Comparison of ENCODE assay signal across 13 cellular contexts in the genomic region with DNA sequence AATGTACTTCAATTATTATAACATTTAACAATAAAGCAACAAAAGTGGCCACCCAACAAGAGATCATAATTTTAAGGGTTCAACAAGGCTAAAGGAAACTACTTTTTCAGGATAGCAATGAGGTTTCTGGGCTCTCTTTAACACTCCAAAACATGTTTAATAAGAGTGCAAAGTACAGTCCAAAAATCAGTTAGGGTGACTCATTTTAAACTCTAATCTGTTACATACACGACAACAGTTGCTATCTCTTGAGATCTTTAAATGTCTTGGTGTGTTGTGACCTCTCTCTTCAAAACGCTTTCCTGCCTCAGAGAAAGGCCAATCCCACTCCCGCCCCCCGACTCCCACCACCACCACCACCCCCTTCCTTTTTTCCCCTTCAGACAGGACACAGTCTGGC. TPM values are rescaled to one million over a fixed set of nuclear protein-coding genes. Genes with fewer than 3 reads are reported as not detected.
DNase-seq lines count a peak whose midpoint lies in the region; ATAC-seq, FAIRE-seq and TF ChIP-seq lines count a peak whose summit lies in the region.
"Had no signal": no experiment of that assay in that cellular context is flagged by ENCODE, and none has a peak within 500 bp of the region (broad histone marks: within the 10 kb centered on the region; RNA-seq: fewer than 3 reads in every experiment).

No MANE protein-coding gene starts in this region.

- H2AFZ ChIP-seq in K562 (ENCODE audit: low read depth, low read length) = no peak overlapping the region
- H2AFZ ChIP-seq: GM23338 had no signal

- POLR2A ChIA-PET in K562 (lab: Yijun Ruan, JAX) = no interaction called here
- POLR2A ChIA-PET in activated CD8-positive, alpha-beta T cell treated with anti-CD3 and anti-CD28 coated beads, Interleukin-2, amount 10 ng/mL, durations not matched to agents 7 days and 5 days (lab: Charles Lee) = no interaction called here

- ATAC-seq in K562 (no peak), left lung (peak; percentile 35)
- no peak for ATAC-seq in activated CD8-positive, alpha-beta T cell treated with anti-CD3 and anti-CD28 coated beads, Interleukin-2, amount 10 ng/mL, durations not matched to agents 7 days and 5 days
- ATAC-seq: effector memory CD8-positive, alpha-beta T cell; GM23338 had no signal

- H3K27ac ChIP-seq in K562 (ENCODE audit: extremely low read depth, low read depth, low read length) (no peak overlapping the region), left lung (peak overlapping the region in 1 of 2 donors; percentile 40), subcutaneous abdominal adipose tissue (ENCODE audit: low read depth, low read length) (peak overlapping the region; percentile 6), vagina (no peak overlapping the region)

- peaks cover 11% of the 10 kb centered on the region for H3K27me3 Mint-ChIP-seq in activated CD8-positive, alpha-beta T cell treated with anti-CD3 and anti-CD28 coated beads, Interleukin-2, amount 10 ng/mL, durations not matched to agents 7 days and 5 days (ENCODE audit: low read depth)

- intact Hi-C loops in K562 (cut with micrococcal nuclease) = no loop called here
- intact Hi-C loops in left lung (cut with DNase I) = loop anchor here in 1 of 2 donors (10.0 kb wide), 1 partner anchor 198 kb away; no protein-coding TSS in a partner anchor
- intact Hi-C loops in vagina (cut with DNase I) = no loop called here

- H3K4me2 ChIP-seq in K562 (ENCODE audit: insufficient read depth, low read length) = no peak overlapping the region
- H3K4me2 ChIP-seq: GM23338 had no signal

- H3K4me3 ChIP-seq in K562 = no peak overlapping the region
- no peak overlapping the region for H3K4me3 ChIP-seq in left lung
- H3K4me3 ChIP-seq in subcutaneous abdominal adipose tissue (ENCODE audit: low read depth in 1 of 5, low read length in 5 of 5) = no peak overlapping the region
- no peak overlapping the region for H3K4me3 ChIP-seq in vagina
- H3K4me3 ChIP-seq: GM23338 had no signal

- no peak overlapping the region for H3K4me3 Mint-ChIP-seq in activated CD8-positive, alpha-beta T cell treated with anti-CD3 and anti-CD28 coated beads, Interleukin-2, amount 10 ng/mL, durations not matched to agents 7 days and 5 days
- H3K4me3 Mint-ChIP-seq: CD4-positive, alpha-beta T cell; effector memory CD8-positive, alpha-beta T cell; GM23338 had no signal

- H3K36me3 ChIP-seq in K562 (ENCODE audit: control insufficient read depth, insufficient read depth, low read length) = no peaks in the 10 kb centered on the region
- no peaks in the 10 kb centered on the region for H3K36me3 ChIP-seq in left lung
- peaks cover 6 to 14% (median 8%) of the 10 kb centered on the region in 5 donors for H3K36me3 ChIP-seq in subcutaneous abdominal adipose tissue (ENCODE audit: control insufficient read depth in 5 of 5, insufficient read depth in 5 of 5, low read length in 5 of 5)
- H3K36me3 ChIP-seq in vagina = no peaks in the 10 kb centered on the region

- BruUV-seq in K562 (replicated peaks; lab: Mats Ljungman, UMichigan) = no TSS peak

- no peak overlapping the region for H3K27ac Mint-ChIP-seq in activated CD8-positive, alpha-beta T cell treated with anti-CD3 and anti-CD28 coated beads, Interleukin-2, amount 10 ng/mL, durations not matched to agents 7 days and 5 days
- H3K27ac Mint-ChIP-seq: CD4-positive, alpha-beta T cell; effector memory CD8-positive, alpha-beta T cell; GM23338 had no signal

- no peaks in the 10 kb centered on the region for H3K79me2 ChIP-seq in K562 (ENCODE audit: control insufficient read depth, insufficient read depth, low read length)

- H4K20me1 ChIP-seq in K562 (replicated peaks; ENCODE audit: control insufficient read depth, insufficient read depth, low read length) = no peaks in the 10 kb centered on the region

- H3K27me3 ChIP-seq in K562 (ENCODE audit: control insufficient read depth in 2 of 2, insufficient read depth in 2 of 2, low read length in 2 of 2) = no peaks in the 10 kb centered on the region
- H3K27me3 ChIP-seq in left lung = no peaks in the 10 kb centered on the region
- H3K27me3 ChIP-seq in subcutaneous abdominal adipose tissue (ENCODE audit: control insufficient read depth in 5 of 5, insufficient read depth in 4 of 5, low read length in 5 of 5) = no peaks in the 10 kb centered on the region
- no peaks in the 10 kb centered on the region for H3K27me3 ChIP-seq in vagina

- CTCF ChIA-PET in K562 (lab: Yijun Ruan, JAX; ENCODE audit: low intra/inter-chr PET ratio) = no interaction called here
- CTCF ChIA-PET in activated CD8-positive, alpha-beta T cell treated with anti-CD3 and anti-CD28 coated beads, Interleukin-2, amount 10 ng/mL, durations not matched to agents 7 days and 5 days (lab: Charles Lee) = no interaction called here

- H3K36me3 Mint-ChIP-seq in activated CD8-positive, alpha-beta T cell treated with anti-CD3 and anti-CD28 coated beads, Interleukin-2, amount 10 ng/mL, durations not matched to agents 7 days and 5 days (ENCODE audit: low read depth) = no peaks in the 10 kb centered on the region

- 7% methylated on average over 3 of the region's 4 CpGs for WGBS in K562 (ENCODE audit: insufficient coverage, low coverage, missing lambda C conversion rate)

- TF ChIP-seq POLR2A in K562 (conservative IDR thresholded peaks at IDR 0.05) (no peak), vagina (IDR thresholded peaks at IDR 0.05) (no peak)

- no peaks in the 10 kb centered on the region for H3K9me3 Mint-ChIP-seq in activated CD8-positive, alpha-beta T cell treated with anti-CD3 and anti-CD28 coated beads, Interleukin-2, amount 10 ng/mL, durations not matched to agents 7 days and 5 days (ENCODE audit: insufficient read depth)
- H3K9me3 Mint-ChIP-seq: CD4-positive, alpha-beta T cell; effector memory CD8-positive, alpha-beta T cell; GM23338 had no signal

- no peak for TF ChIP-seq RAD21 in K562 (CRISPR knock-in tag; conservative IDR thresholded peaks at IDR 0.05 in 1 of 2, IDR thresholded peaks at IDR 0.05 in 1 of 2)

- DNase-seq in M059J (ENCODE audit: low read depth) (peak; percentile 32), K562 (ENCODE audit: extremely low read depth in 1 of 4, low spot score in 3 of 4) (no peak), left lung (peak in 1 of 2 donors; percentile 16), vagina (ENCODE audit: extremely low spot score in 2 of 2) (no peak), T-helper 9 cell (no peak)
- no peak for DNase-seq in activated CD8-positive, alpha-beta T cell treated with anti-CD3 and anti-CD28 coated beads, Interleukin-2, amount 10 ng/mL, durations not matched to agents 7 days and 5 days
- DNase-seq: aorta; CD4-positive, alpha-beta T cell; effector memory CD8-positive, alpha-beta T cell; Kasumi-1 had no signal

- H3K9me3 ChIP-seq in K562 (replicated peaks; ENCODE audit: control insufficient read depth, insufficient read depth, low read depth, low read length) (no peaks in the 10 kb centered on the region), left lung (no peaks in the 10 kb centered on the region), subcutaneous abdominal adipose tissue (ENCODE audit: control insufficient read depth in 5 of 5, low read length in 5 of 5) (no peaks in the 10 kb centered on the region), vagina (no peaks in the 10 kb centered on the region)

- H3K9ac ChIP-seq in K562 (ENCODE audit: insufficient read depth in 1 of 2, low read depth in 2 of 2, low read length in 2 of 2) (no peak overlapping the region), subcutaneous abdominal adipose tissue (ENCODE audit: low read length in 5 of 5) (no peak overlapping the region)

- TF ChIP-seq CTCF in K562 (IDR thresholded peaks at IDR 0.05 in 2 of 3, conservative IDR thresholded peaks at IDR 0.05 in 1 of 3; ENCODE audit: insufficient read depth in 2 of 3, low read depth in 1 of 3, low read length in 3 of 3) (no peak), left lung (IDR thresholded peaks at IDR 0.05) (no peak), vagina (IDR thresholded peaks at IDR 0.05) (no peak)

- H3K4me1 Mint-ChIP-seq in activated CD8-positive, alpha-beta T cell treated with anti-CD3 and anti-CD28 coated beads, Interleukin-2, amount 10 ng/mL, durations not matched to agents 7 days and 5 days (ENCODE audit: low read depth) = no peaks in the 10 kb centered on the region

- in situ Hi-C loops in K562 (cut with MboI) = no loop called here

- H3K4me1 ChIP-seq in K562 (replicated peaks in 1 of 2; ENCODE audit: control insufficient read depth in 2 of 2, insufficient read depth in 2 of 2, low read length in 2 of 2) = no peaks in the 10 kb centered on the region
- peaks cover 11 to 19% of the 10 kb centered on the region in 2 donors for H3K4me1 ChIP-seq in left lung
- H3K4me1 ChIP-seq in subcutaneous abdominal adipose tissue (ENCODE audit: control insufficient read depth in 5 of 5, insufficient read depth in 5 of 5, low read length in 5 of 5) = peaks cover 0 to 54% (median 51%) of the 10 kb centered on the region in 5 donors
- peaks cover 37% of the 10 kb centered on the region for H3K4me1 ChIP-seq in vagina

- H3K9me1 ChIP-seq in K562 (ENCODE audit: control insufficient read depth, insufficient read depth, low read length) = no peaks in the 10 kb centered on the region

- no peak for FAIRE-seq in K562 (lab: Jason Lieb, UNC)

- no peak for TF ChIP-seq EP300 in K562 (IDR thresholded peaks at IDR 0.05; ENCODE audit: low read length)

RNA-seq across cellular contexts. Expression of a gene that starts 11.5 kb away (rescaled TPM):
- 2.5 and 4.1 TPM in 2 replicates for total RNA-seq in M059J (2014; rRNA removed; shearing (Covaris generic))
- total RNA-seq in K562 (2011; cell fraction: chromatin; rRNA removed; ENCODE audit: low replicate concordance) = 6.9 and 16.5 TPM in 2 replicates
- total RNA-seq in K562 (2011; cell fraction: nucleolus; rRNA removed) = 1.5 and 1.7 TPM in 2 replicates
- total RNA-seq in K562 (2011; cell fraction: nucleoplasm; rRNA removed) = 7.2 and 8.9 TPM in 2 replicates
- total RNA-seq in K562 (2014; rRNA removed) (1.7 and 2.2 TPM in 2 replicates), K562 (2014; rRNA removed; fragmentation: Illumina TruSeq; extraction: Trizol) (2.7 and 3.1 TPM in 2 replicates), K562 (2015; rRNA removed; fragmentation: Illumina TruSeq; extraction: Trizol) (3.3 TPM in 2 replicates), K562 (2021) (3.0 and 3.4 TPM in 2 replicates), left lung (10 to 100 TPM; 88.8 to 97.9 TPM), vagina (73.4 TPM)
- polyA plus RNA-seq in K562 (2011; rRNA removed) (1.2 TPM in 2 replicates), K562 (2014; fragmentation: Illumina TruSeq; extraction: Trizol) (1.7 and 1.9 TPM in 2 replicates), K562 (2014; fragmentation: Nextera tagmentation; extraction: Ambion mirVana) (1 to 10 TPM; 1.2 to 1.9 TPM), K562 (2014; rRNA removed) (0.32 and 1.4 TPM in 2 replicates)
- 0.49 and 0.81 TPM in 2 replicates for polyA plus RNA-seq in K562 (2011; cell fraction: cytosol; rRNA removed)
- polyA plus RNA-seq in K562 (2011; cell fraction: nucleus; rRNA removed) = 4.0 and 6.3 TPM in 2 replicates
- polyA plus RNA-seq in K562 (2012) = 0.96 and 1.3 TPM in 2 replicates
- polyA minus RNA-seq in K562 (2011; rRNA and poly(A)+ RNA removed) = 7.6 and 15.9 TPM in 2 replicates
- 1.2 and 2.5 TPM in 2 replicates for polyA minus RNA-seq in K562 (2011; cell fraction: cytosol; rRNA and poly(A)+ RNA removed)
- 5.1 and 15.2 TPM in 2 replicates for polyA minus RNA-seq in K562 (2011; cell fraction: nucleus; rRNA and poly(A)+ RNA removed)
- total RNA-seq in activated CD8-positive, alpha-beta T cell treated with anti-CD3 and anti-CD28 coated beads, Interleukin-2, amount 10 ng/mL, durations not matched to agents 7 days and 5 days = not detected
- total RNA-seq: CD4-positive, alpha-beta T cell; G401 had no signal
